12 cellular contexts compared by ENCODE assay signal in the genomic region with DNA sequence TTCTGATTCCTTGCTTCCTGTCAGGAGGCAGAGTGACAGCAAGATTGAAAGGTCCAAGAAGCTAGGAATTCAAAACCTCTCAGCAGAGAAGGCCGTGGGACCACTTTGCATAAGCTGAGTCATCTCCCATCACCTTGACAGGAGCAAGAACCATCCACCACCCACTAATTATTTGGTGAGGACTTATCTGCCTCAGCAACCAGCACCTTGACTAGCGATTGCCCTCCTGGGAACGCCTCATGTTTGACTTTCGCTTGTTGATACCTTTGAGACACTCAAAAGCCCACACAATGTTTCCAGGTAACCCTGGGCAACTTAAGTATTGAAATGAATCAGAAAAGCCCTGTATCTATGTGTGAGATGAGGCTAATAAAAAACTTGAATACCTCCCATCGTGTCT.
DNase-seq lines count a peak whose midpoint lies in the region; ATAC-seq, FAIRE-seq and TF ChIP-seq lines count a peak whose summit lies in the region.
"Had no signal": no experiment of that assay in that cellular context is flagged by ENCODE, and none has a peak within 500 bp of the region (broad histone marks: within the 10 kb centered on the region; RNA-seq: fewer than 3 reads in every experiment).

No MANE protein-coding gene starts in this region.

- peak; percentile 16 for DNase-seq in activated CD4-positive, alpha-beta T cell treated with anti-CD3 and anti-CD28 coated beads for 36 hours
- no peak for DNase-seq in activated CD4-positive, alpha-beta T cell treated with anti-CD3 and anti-CD28 coated beads for 1 hour
- DNase-seq in GM23338 (ENCODE audit: low spot score): peak; percentile 51
- no peak for DNase-seq in stimulated activated naive CD8-positive, alpha-beta T cell treated with anti-CD3 and anti-CD28 coated beads, Interleukin-15, Interleukin-2, amounts not matched to agents 100 U/mL and 50 U/mL, for 24 hours
- DNase-seq in HepG2 (ENCODE audit: low spot score): no peak
- DNase-seq in GOT3 (lab: John Stamatoyannopoulos, UW): no peak
- DNase-seq in nephron progenitor cell: no peak
- DNase-seq: activated T-cell treated with anti-CD3 and anti-CD28 coated beads for 4 hours, cerebellar nuclear complex, NCI-H69 had no signal

- no peaks in the 10 kb centered on the region for H3K36me3 Mint-ChIP-seq in activated CD4-positive, alpha-beta T cell treated with anti-CD3 and anti-CD28 coated beads for 36 hours (ENCODE audit: low read depth)
- H3K36me3 Mint-ChIP-seq in GM23338 (ENCODE audit: low read depth) (no peaks in the 10 kb centered on the region), nephron progenitor cell (ENCODE audit: low read depth) (no peaks in the 10 kb centered on the region)

- TF ChIP-seq RAD21 in HepG2 (CRISPR knock-in tag; IDR thresholded peaks at IDR 0.05): no peak

- TF ChIP-seq POLR2A in HepG2 (IDR thresholded peaks at IDR 0.05; ENCODE audit: insufficient read depth in 1 of 2, low read depth in 2 of 2, low read length in 2 of 2): no peak

- CTCF ChIA-PET in activated CD4-positive, alpha-beta T cell treated with anti-CD3 and anti-CD28 coated beads for 36 hours (lab: Charles Lee): interaction anchor here (1.8 kb wide), 1 partner anchor 688 kb away, joined by 4 read pairs; no protein-coding TSS in a partner anchor
- CTCF ChIA-PET in HepG2 (lab: Yijun Ruan, JAX; ENCODE audit: low intra/inter-chr PET ratio, low total read pairs): no interaction called here

- no peaks in the 10 kb centered on the region for H3K36me3 ChIP-seq in GM23338 (ENCODE audit: insufficient read depth)
- H3K36me3 ChIP-seq in HepG2 (replicated peaks in 1 of 2; ENCODE audit: control insufficient read depth in 1 of 2, insufficient read depth in 2 of 2, low read length in 2 of 2): no peaks in the 10 kb centered on the region

- H4K20me1 ChIP-seq in GM23338 (replicated peaks; ENCODE audit: insufficient read depth) (no peaks in the 10 kb centered on the region), HepG2 (ENCODE audit: insufficient read depth, low read length) (no peaks in the 10 kb centered on the region)

- 13% methylated on average over 5 of the region's 5 CpGs for WGBS in HepG2 (ENCODE audit: low lambda C conversion rate)

- H3K27ac ChIP-seq in GM23338 (ENCODE audit: low read depth) (no peak overlapping the region), HepG2 (ENCODE audit: extremely low read length, insufficient read depth, low read length) (no peak overlapping the region)

- TF ChIP-seq EP300 in HepG2 (IDR thresholded peaks at IDR 0.05; ENCODE audit: low read depth in 2 of 2, low read length in 2 of 2) (no peak), HepG2 (CRISPR knock-in tag; IDR thresholded peaks at IDR 0.05; ENCODE audit: borderline replicate concordance) (no peak)

- H3K9me2 ChIP-seq in GM23338 (ENCODE audit: insufficient read depth): no peaks in the 10 kb centered on the region

- H3K9ac ChIP-seq in HepG2 (ENCODE audit: insufficient read depth, low read depth, low read length): no peak overlapping the region

- H3K4me1 Mint-ChIP-seq in activated CD4-positive, alpha-beta T cell treated with anti-CD3 and anti-CD28 coated beads for 36 hours: no peaks in the 10 kb centered on the region
- peaks cover 15% of the 10 kb centered on the region for H3K4me1 Mint-ChIP-seq in GM23338
- no peaks in the 10 kb centered on the region for H3K4me1 Mint-ChIP-seq in nephron progenitor cell

- H2AFZ ChIP-seq in GM23338 (peak overlapping the region; percentile 58; the same call in 1 of the 2 replicates), HepG2 (ENCODE audit: low read length) (no peak overlapping the region)

- H3K4me2 ChIP-seq in GM23338 (no peak overlapping the region), HepG2 (ENCODE audit: low read depth, low read length) (no peak overlapping the region)

- H3K27me3 ChIP-seq in GM23338 (ENCODE audit: insufficient read depth) (no peaks in the 10 kb centered on the region), HepG2 (ENCODE audit: control insufficient read depth in 1 of 2, insufficient read depth in 2 of 2, low read length in 2 of 2) (no peaks in the 10 kb centered on the region)

- in situ Hi-C loops in HepG2 (cut with HindIII; ENCODE audit: extremely low pct_ligation_motif_present, low pct_unique_long_range_greater_than_20kb): no loop called here

- H3K4me1 ChIP-seq in GM23338 (ENCODE audit: insufficient read depth): peaks cover 13% of the 10 kb centered on the region; the same call in 1 of the 2 replicates
- no peaks in the 10 kb centered on the region for H3K4me1 ChIP-seq in HepG2 (ENCODE audit: insufficient read depth, low read length)

- ATAC-seq in activated CD4-positive, alpha-beta T cell treated with anti-CD3 and anti-CD28 coated beads for 36 hours: no peak
- ATAC-seq in GM23338: peak; percentile 75
- peak; percentile 75 for ATAC-seq in HG03439 (IDR thresholded peaks at IDR 0.05; ENCODE audit: unreplicated experiment)
- ATAC-seq in stimulated activated naive CD8-positive, alpha-beta T cell treated with anti-CD3 and anti-CD28 coated beads, Interleukin-15, Interleukin-2, amounts not matched to agents 100 U/mL and 50 U/mL, for 24 hours: peak; percentile 32
- ATAC-seq in HepG2: no peak

- TF ChIP-seq CTCF in GM23338 (conservative IDR thresholded peaks at IDR 0.05; ENCODE audit: low read depth in 2 of 2): no peak
- TF ChIP-seq CTCF in HepG2 (CRISPR knock-in tag; IDR thresholded peaks at IDR 0.05): no peak
- TF ChIP-seq CTCF in nephron progenitor cell (IDR thresholded peaks at IDR 0.05): no peak

- intact Hi-C loops in activated CD4-positive, alpha-beta T cell treated with anti-CD3 and anti-CD28 coated beads for 36 hours (cut with DNase I, micrococcal nuclease): no loop called here
- intact Hi-C loops in HepG2 (cut with micrococcal nuclease; ENCODE audit: unreplicated experiment): no loop called here

- FAIRE-seq in HepG2 (lab: Jason Lieb, UNC): no peak

- POLR2A ChIA-PET in activated CD4-positive, alpha-beta T cell treated with anti-CD3 and anti-CD28 coated beads for 36 hours (lab: Charles Lee): no interaction called here
- POLR2A ChIA-PET in HepG2 (lab: Yijun Ruan, JAX): no interaction called here

- no peak overlapping the region for H3K4me3 Mint-ChIP-seq in activated CD4-positive, alpha-beta T cell treated with anti-CD3 and anti-CD28 coated beads for 36 hours
- H3K4me3 Mint-ChIP-seq in GM23338 (no peak overlapping the region), nephron progenitor cell (no peak overlapping the region)
- H3K4me3 Mint-ChIP-seq: T-helper 1 cell treated with Interleukin-12 subunit alpha and Interleukin-12 subunit beta and Interleukin-4 antibody, amounts not matched to agents 30 μg/mL and 1 μg/mL, for 36 hours had no signal

- no peaks in the 10 kb centered on the region for H3K9me3 Mint-ChIP-seq in activated CD4-positive, alpha-beta T cell treated with anti-CD3 and anti-CD28 coated beads for 36 hours (ENCODE audit: low read depth)
- no peaks in the 10 kb centered on the region for H3K9me3 Mint-ChIP-seq in GM23338
- no peaks in the 10 kb centered on the region for H3K9me3 Mint-ChIP-seq in nephron progenitor cell
- H3K9me3 Mint-ChIP-seq: T-helper 1 cell treated with Interleukin-12 subunit alpha and Interleukin-12 subunit beta and Interleukin-4 antibody, amounts not matched to agents 30 μg/mL and 1 μg/mL, for 36 hours had no signal

- no TSS peak for BruUV-seq in HepG2 (replicated peaks; lab: Mats Ljungman, UMichigan)

- H3K79me2 ChIP-seq in GM23338 (replicated peaks; ENCODE audit: insufficient read depth) (no peaks in the 10 kb centered on the region), HepG2 (ENCODE audit: insufficient read depth, low read length) (no peaks in the 10 kb centered on the region)

- H3K9me3 ChIP-seq in HepG2 (ENCODE audit: low read length): no peaks in the 10 kb centered on the region

- H3K4me3 ChIP-seq in GM23338 (no peak overlapping the region), HepG2 (replicated peaks in 1 of 3; ENCODE audit: insufficient read depth in 1 of 3, low read depth in 2 of 3, low read length in 3 of 3) (no peak overlapping the region)

- no peak overlapping the region for H3K27ac Mint-ChIP-seq in activated CD4-positive, alpha-beta T cell treated with anti-CD3 and anti-CD28 coated beads for 36 hours
- H3K27ac Mint-ChIP-seq in GM23338 (peak overlapping the region; percentile 62; the same call in 1 of the 2 replicates), nephron progenitor cell (no peak overlapping the region)
- H3K27ac Mint-ChIP-seq: T-helper 1 cell treated with Interleukin-12 subunit alpha and Interleukin-12 subunit beta and Interleukin-4 antibody, amounts not matched to agents 30 μg/mL and 1 μg/mL, for 36 hours had no signal

- no peaks in the 10 kb centered on the region for H3K27me3 Mint-ChIP-seq in activated CD4-positive, alpha-beta T cell treated with anti-CD3 and anti-CD28 coated beads for 36 hours
- H3K27me3 Mint-ChIP-seq in GM23338 (ENCODE audit: insufficient read depth, low read depth, poor library complexity): no peaks in the 10 kb centered on the region
- no peaks in the 10 kb centered on the region for H3K27me3 Mint-ChIP-seq in nephron progenitor cell (ENCODE audit: low read depth, poor library complexity)

- H3F3A ChIP-seq in GM23338 (replicated peaks; ENCODE audit: low read depth): no peaks in the 10 kb centered on the region

TF ChIP-seq in GM23338, 12 proteins besides CTCF, POLR2A, EP300 and RAD21:
- TF ChIP-seq ZNF331 (CRISPR knock-in tag; IDR thresholded peaks at IDR 0.05; ENCODE audit: low read depth) (no peak), NANOG (IDR thresholded peaks at IDR 0.05; ENCODE audit: borderline replicate concordance) (no peak), POLR2AphosphoS5 (IDR thresholded peaks at IDR 0.05; ENCODE audit: low read depth) (no peak), STAT1 (IDR thresholded peaks at IDR 0.05; ENCODE audit: unreplicated experiment) (no peak), CREB1 (CRISPR knock-in tag; IDR thresholded peaks at IDR 0.05; ENCODE audit: low read depth) (no peak), ZNF114 (CRISPR knock-in tag; IDR thresholded peaks at IDR 0.05) (no peak)

TF ChIP-seq in HepG2, 621 proteins besides CTCF, POLR2A, EP300 and RAD21 (continues in another document):
- TF ChIP-seq ZNF296 (CRISPR knock-in tag; conservative IDR thresholded peaks at IDR 0.05): no peak
- TF ChIP-seq, protein P1, sequence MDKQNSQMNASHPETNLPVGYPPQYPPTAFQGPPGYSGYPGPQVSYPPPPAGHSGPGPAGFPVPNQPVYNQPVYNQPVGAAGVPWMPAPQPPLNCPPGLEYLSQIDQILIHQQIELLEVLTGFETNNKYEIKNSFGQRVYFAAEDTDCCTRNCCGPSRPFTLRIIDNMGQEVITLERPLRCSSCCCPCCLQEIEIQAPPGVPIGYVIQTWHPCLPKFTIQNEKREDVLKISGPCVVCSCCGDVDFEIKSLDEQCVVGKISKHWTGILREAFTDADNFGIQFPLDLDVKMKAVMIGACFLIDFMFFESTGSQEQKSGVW (CRISPR knock-in tag; IDR thresholded peaks at IDR 0.05; ENCODE audit: borderline replicate concordance): no peak
- no peak for TF ChIP-seq MAF1 (CRISPR knock-in tag; IDR thresholded peaks at IDR 0.05; ENCODE audit: borderline replicate concordance)

Comparison
In these comparisons a context has a peak if more than half of its experiments do, and no peak if none do; other contexts are left out.
1. DNase-seq: peak in activated CD4-positive, alpha-beta T cell treated with anti-CD3 and anti-CD28 coated beads for 36 hours (single experiment) and GM23338 (single experiment); none in activated CD4-positive, alpha-beta T cell treated with anti-CD3 and anti-CD28 coated beads for 1 hour (single experiment), stimulated activated naive CD8-positive, alpha-beta T cell treated with anti-CD3 and anti-CD28 coated beads, Interleukin-15, Interleukin-2, amounts not matched to agents 100 U/mL and 50 U/mL, for 24 hours (single experiment), HepG2 (single experiment), GOT3 (single experiment) and nephron progenitor cell (single experiment).
2. ATAC-seq: peak in GM23338 (single experiment), HG03439 (single experiment) and stimulated activated naive CD8-positive, alpha-beta T cell treated with anti-CD3 and anti-CD28 coated beads, Interleukin-15, Interleukin-2, amounts not matched to agents 100 U/mL and 50 U/mL, for 24 hours (single experiment); none in activated CD4-positive, alpha-beta T cell treated with anti-CD3 and anti-CD28 coated beads for 36 hours (single experiment) and HepG2 (single experiment).